ENCODE assay signal across 1 cellular context in genomic region chr3:57783186-57784088, GRCh38.
TF ChIP-seq lines count a peak whose summit lies in the region.

No MANE protein-coding gene starts in this region.

TF ChIP-seq in A549, 52 proteins besides CTCF, POLR2A, EP300 and RAD21:
- TF ChIP-seq FOSL2 (IDR thresholded peaks at IDR 0.05) (no peak), FOSL2 (CRISPR knock-in tag; IDR thresholded peaks at IDR 0.05) (no peak), HDAC2 (IDR thresholded peaks at IDR 0.05) (no peak), EHF (CRISPR knock-in tag; IDR thresholded peaks at IDR 0.05) (no peak), ESRRA (IDR thresholded peaks at IDR 0.05; ENCODE audit: borderline replicate concordance, low read length) (no peak), NR3C1 (IDR thresholded peaks at IDR 0.05) (no peak), NFE2L2 (conservative IDR thresholded peaks at IDR 0.05; ENCODE audit: low read length) (no peak), ZFP36 (IDR thresholded peaks at IDR 0.05; ENCODE audit: borderline replicate concordance, partially characterized antibody) (no peak), JUN (IDR thresholded peaks at IDR 0.05) (no peak), CBX2 (IDR thresholded peaks at IDR 0.05; ENCODE audit: borderline replicate concordance, low read depth) (no peak), SREBF2 (IDR thresholded peaks at IDR 0.05) (no peak), ZSCAN20 (CRISPR knock-in tag; IDR thresholded peaks at IDR 0.05) (no peak), ZC3H11A (IDR thresholded peaks at IDR 0.05) (no peak), CHD2 (IDR thresholded peaks at IDR 0.05; ENCODE audit: low read length, partially characterized antibody) (no peak), CEBPB (IDR thresholded peaks at IDR 0.05) (no peak)
- TF ChIP-seq, protein P1, sequence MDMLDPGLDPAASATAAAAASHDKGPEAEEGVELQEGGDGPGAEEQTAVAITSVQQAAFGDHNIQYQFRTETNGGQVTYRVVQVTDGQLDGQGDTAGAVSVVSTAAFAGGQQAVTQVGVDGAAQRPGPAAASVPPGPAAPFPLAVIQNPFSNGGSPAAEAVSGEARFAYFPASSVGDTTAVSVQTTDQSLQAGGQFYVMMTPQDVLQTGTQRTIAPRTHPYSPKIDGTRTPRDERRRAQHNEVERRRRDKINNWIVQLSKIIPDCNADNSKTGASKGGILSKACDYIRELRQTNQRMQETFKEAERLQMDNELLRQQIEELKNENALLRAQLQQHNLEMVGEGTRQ (IDR thresholded peaks at IDR 0.05) = no peak
- TF ChIP-seq, protein P2, sequence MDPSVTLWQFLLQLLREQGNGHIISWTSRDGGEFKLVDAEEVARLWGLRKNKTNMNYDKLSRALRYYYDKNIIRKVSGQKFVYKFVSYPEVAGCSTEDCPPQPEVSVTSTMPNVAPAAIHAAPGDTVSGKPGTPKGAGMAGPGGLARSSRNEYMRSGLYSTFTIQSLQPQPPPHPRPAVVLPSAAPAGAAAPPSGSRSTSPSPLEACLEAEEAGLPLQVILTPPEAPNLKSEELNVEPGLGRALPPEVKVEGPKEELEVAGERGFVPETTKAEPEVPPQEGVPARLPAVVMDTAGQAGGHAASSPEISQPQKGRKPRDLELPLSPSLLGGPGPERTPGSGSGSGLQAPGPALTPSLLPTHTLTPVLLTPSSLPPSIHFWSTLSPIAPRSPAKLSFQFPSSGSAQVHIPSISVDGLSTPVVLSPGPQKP (IDR thresholded peaks at IDR 0.05; ENCODE audit: low read depth, low read length) = no peak
- TF ChIP-seq, protein P3, sequence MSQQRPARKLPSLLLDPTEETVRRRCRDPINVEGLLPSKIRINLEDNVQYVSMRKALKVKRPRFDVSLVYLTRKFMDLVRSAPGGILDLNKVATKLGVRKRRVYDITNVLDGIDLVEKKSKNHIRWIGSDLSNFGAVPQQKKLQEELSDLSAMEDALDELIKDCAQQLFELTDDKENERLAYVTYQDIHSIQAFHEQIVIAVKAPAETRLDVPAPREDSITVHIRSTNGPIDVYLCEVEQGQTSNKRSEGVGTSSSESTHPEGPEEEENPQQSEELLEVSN (IDR thresholded peaks at IDR 0.05; ENCODE audit: borderline replicate concordance, low read depth) = no peak
